In the genomic region with DNA sequence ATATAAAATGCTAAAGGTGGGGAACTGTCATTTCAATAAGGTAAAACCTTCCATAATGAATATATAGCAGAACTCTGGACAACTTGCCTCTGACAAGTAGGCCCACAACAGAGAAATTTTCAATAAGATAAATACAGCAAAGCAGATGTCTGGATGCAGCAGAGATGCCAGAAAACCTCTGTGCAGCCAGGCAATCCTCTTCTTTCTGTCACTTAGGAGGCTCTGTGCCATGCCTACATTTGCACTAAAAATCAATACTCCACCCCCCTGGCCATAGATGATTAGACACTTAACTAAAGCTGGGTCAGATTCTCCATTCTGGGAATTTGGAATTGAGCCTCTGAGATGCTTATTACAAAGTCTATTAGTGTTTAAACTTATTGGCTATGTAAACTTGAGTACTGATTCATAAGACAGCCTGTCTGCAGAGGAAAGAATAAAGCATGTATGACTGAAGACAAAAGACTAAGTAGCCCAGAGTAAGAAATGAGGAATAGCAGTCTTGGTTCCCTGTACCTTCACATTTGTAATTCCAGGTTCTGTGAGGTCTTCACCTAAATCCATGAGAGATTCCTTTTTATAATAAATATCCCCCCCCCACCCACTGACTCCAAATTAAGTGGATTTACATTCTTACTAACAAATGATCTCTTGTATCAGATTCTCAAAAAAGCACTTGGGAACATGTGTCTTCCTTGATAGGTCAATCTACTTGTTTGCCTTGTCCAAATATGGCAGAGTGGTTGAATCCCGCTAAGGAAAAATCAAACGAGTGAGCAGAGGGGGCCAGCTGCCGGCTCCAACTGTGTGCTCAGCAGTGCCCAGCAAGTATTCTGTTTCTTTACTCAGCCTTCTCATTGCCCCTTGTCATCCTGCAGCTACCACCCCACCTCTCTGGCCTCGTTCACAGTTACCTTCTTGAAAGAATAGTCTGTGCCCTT, we compare ENCODE assay signal across 18 cellular contexts.
"Had no signal": no experiment of that assay in that cellular context is flagged by ENCODE, and none has a peak within 500 bp of the region (broad histone marks: within the 10 kb centered on the region; RNA-seq: fewer than 3 reads in every experiment).

No MANE protein-coding gene starts in this region.

- DNase-seq: activated CD4-positive, alpha-beta T cell treated with anti-CD3 and anti-CD28 coated beads for 1 hour; activated CD4-positive, alpha-beta T cell treated with anti-CD3 and anti-CD28 coated beads, Interleukin-2, amount 50 U/mL, for 48 hours; cerebellar nuclear complex; effector CD4-positive, alpha-beta T cell; heart right ventricle; kidney glomerular epithelial cell; mesendoderm; naive thymus-derived CD4-positive, alpha-beta T cell; pancreas; stimulated activated CD4-positive, alpha-beta T cell treated with anti-CD3 and anti-CD28 coated beads, Interleukin-4, amount 100 ng/mL, for 1 hour; stomach; upper lobe of left lung had no signal

- H3K27ac ChIP-seq: esophagus muscularis mucosa, gastroesophageal sphincter, heart right ventricle, pancreas, stomach, upper lobe of left lung, VCaP had no signal

- H3K27me3 ChIP-seq: esophagus muscularis mucosa, gastroesophageal sphincter, heart right ventricle, pancreas, stomach, upper lobe of left lung had no signal

- H3K4me3 ChIP-seq: esophagus muscularis mucosa, gastroesophageal sphincter, heart right ventricle, pancreas, smooth muscle cell, stomach, upper lobe of left lung had no signal

- H3K4me2 ChIP-seq: smooth muscle cell had no signal

- ATAC-seq: gastroesophageal sphincter; heart right ventricle; naive thymus-derived CD4-positive, alpha-beta T cell; sciatic nerve had no signal

- H3K36me3 ChIP-seq: pancreas had no signal

- H3K4me3 Mint-ChIP-seq: activated naive CD8-positive, alpha-beta T cell; naive thymus-derived CD4-positive, alpha-beta T cell had no signal

- H3K27ac Mint-ChIP-seq: activated naive CD8-positive, alpha-beta T cell had no signal

- H3K27me3 Mint-ChIP-seq: activated naive CD8-positive, alpha-beta T cell; naive thymus-derived CD4-positive, alpha-beta T cell had no signal

- H3K9me3 ChIP-seq: esophagus muscularis mucosa, gastroesophageal sphincter, heart right ventricle, pancreas, stomach, upper lobe of left lung had no signal
